Comparison of ENCODE assay signal across 27 cellular contexts in the genomic region with DNA sequence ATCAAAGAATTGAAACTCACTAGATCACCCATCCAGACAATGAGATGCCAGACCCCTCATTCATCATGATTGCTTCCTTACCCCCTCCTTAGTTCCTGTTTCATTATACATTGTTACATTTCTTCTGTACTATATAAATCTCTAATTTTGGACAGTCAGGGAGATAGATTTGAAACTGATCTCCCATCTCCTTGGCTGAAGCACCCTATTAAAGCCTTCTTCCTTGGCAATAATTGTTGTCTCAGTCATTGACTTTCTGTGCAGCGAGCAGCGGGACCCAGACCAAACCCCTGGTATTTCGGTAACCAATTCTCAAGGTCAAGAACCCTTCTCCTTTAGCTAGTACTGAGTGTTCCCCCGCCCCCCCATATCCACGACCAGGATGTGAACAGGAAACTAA.
A peak's percentile ranks its signal among the peaks of the same experiment; 100 is the strongest.
DNase-seq lines count a peak whose midpoint lies in the region; ATAC-seq, FAIRE-seq and TF ChIP-seq lines count a peak whose summit lies in the region.
"Had no signal": no experiment of that assay in that cellular context is flagged by ENCODE, and none has a peak within 500 bp of the region (broad histone marks: within the 10 kb centered on the region; RNA-seq: fewer than 3 reads in every experiment).

No MANE protein-coding gene starts in this region.

- no peak overlapping the region for H3K18ac ChIP-seq in neuronal stem cell (ENCODE audit: low read length)

- in situ Hi-C loops in HepG2 (cut with HindIII; ENCODE audit: extremely low pct_ligation_motif_present, low pct_unique_long_range_greater_than_20kb) = no loop called here

- H3K27ac ChIP-seq in heart right ventricle (peak overlapping the region in 7 of 10 donors; percentile 14 to 77 (median 49)), HepG2 (ENCODE audit: extremely low read length, insufficient read depth, low read length) (no peak overlapping the region), right lobe of liver (no peak overlapping the region), neuronal stem cell (replicated peaks; ENCODE audit: low read length) (no peak overlapping the region)
- H3K27ac ChIP-seq: BLaER1 had no signal

- CTCF ChIA-PET in HepG2 (lab: Yijun Ruan, JAX; ENCODE audit: low intra/inter-chr PET ratio, low total read pairs) = no interaction called here

- H3K36me3 ChIP-seq in heart right ventricle (peaks cover 0 to 26% (median 0%) of the 10 kb centered on the region in 9 donors), HepG2 (replicated peaks in 1 of 2; ENCODE audit: control insufficient read depth in 1 of 2, insufficient read depth in 2 of 2, low read length in 2 of 2) (no peaks in the 10 kb centered on the region), right lobe of liver (peaks cover 0 to 3% (median 0%) of the 10 kb centered on the region in 4 donors), neuronal stem cell (replicated peaks in 1 of 2; ENCODE audit: control insufficient read depth in 2 of 2, insufficient read depth in 2 of 2, low read length in 2 of 2) (no peaks in the 10 kb centered on the region)
- H3K36me3 ChIP-seq: BE2C, BLaER1 had no signal

- no peak overlapping the region for H2AFZ ChIP-seq in HepG2 (ENCODE audit: low read length)
- H2AFZ ChIP-seq in neuronal stem cell (ENCODE audit: low read length) = no peak overlapping the region

- no peak overlapping the region for H2AK5ac ChIP-seq in neuronal stem cell (ENCODE audit: low read depth, low read length)

- H4K8ac ChIP-seq in neuronal stem cell (ENCODE audit: low read depth, low read length) = no peak overlapping the region

- no peaks in the 10 kb centered on the region for H3K79me1 ChIP-seq in neuronal stem cell (ENCODE audit: low read depth, low read length)

- no peak overlapping the region for H2BK5ac ChIP-seq in neuronal stem cell (ENCODE audit: low read length)

- no peak overlapping the region for H3K4me3 Mint-ChIP-seq in stimulated activated naive B cell treated with anti-CD40 and anti-IgM and Interleukin-4, amounts not matched to agents 10 μg/mL and 1 μg/mL and 100 μg/mL, for 72 hours
- H3K4me3 Mint-ChIP-seq: CD14-positive monocyte; CD4-positive, alpha-beta memory T cell; CD4-positive, CD25-positive, alpha-beta regulatory T cell; CD8-positive, alpha-beta memory T cell had no signal

- H3K4me2 ChIP-seq in HepG2 (ENCODE audit: low read depth, low read length) (no peak overlapping the region), neuronal stem cell (ENCODE audit: insufficient read depth, low read length, poor library complexity, severe bottlenecking) (no peak overlapping the region)
- H3K4me2 ChIP-seq: BLaER1 had no signal

- no peak for TF ChIP-seq POLR2A in HepG2 (IDR thresholded peaks at IDR 0.05; ENCODE audit: insufficient read depth in 1 of 2, low read depth in 2 of 2, low read length in 2 of 2)
- no peak for TF ChIP-seq POLR2A in right lobe of liver (IDR thresholded peaks at IDR 0.05)

- H3K4me1 Mint-ChIP-seq in stimulated activated naive B cell treated with anti-CD40 and anti-IgM and Interleukin-4, amounts not matched to agents 10 μg/mL and 1 μg/mL and 100 μg/mL, for 72 hours = no peaks in the 10 kb centered on the region
- H3K4me1 Mint-ChIP-seq: CD14-positive monocyte; CD4-positive, alpha-beta memory T cell; CD8-positive, alpha-beta memory T cell had no signal

- H3K27ac Mint-ChIP-seq in stimulated activated naive B cell treated with anti-CD40 and anti-IgM and Interleukin-4, amounts not matched to agents 10 μg/mL and 1 μg/mL and 100 μg/mL, for 72 hours = peak overlapping the region; percentile 5
- H3K27ac Mint-ChIP-seq: CD14-positive monocyte; CD4-positive, alpha-beta memory T cell; CD4-positive, CD25-positive, alpha-beta regulatory T cell; CD8-positive, alpha-beta memory T cell had no signal

- DNase-seq in heart right ventricle (no peak), Right ventricle myocardium superior (no peak), HepG2 (ENCODE audit: low spot score) (no peak), right lobe of liver (no peak), neuronal stem cell (ENCODE audit: low spot score) (no peak)
- DNase-seq in stimulated activated naive B cell treated with anti-CD40 and anti-IgM and Interleukin-4, amounts not matched to agents 10 μg/mL and 1 μg/mL and 100 μg/mL, for 72 hours = no peak
- DNase-seq: 8988T; ACHN; BE2C; C1 segment of cervical spinal cord; CD4-positive, alpha-beta memory T cell; CD4-positive, CD25-positive, alpha-beta regulatory T cell; CD8-positive, alpha-beta memory T cell; COR-L47; DMS 273 treated with DMSO at 0.1 percent for 48 hours; DMS153; DMS53; DMS79; DND-41; EL; GDM1 had no signal

- intact Hi-C loops in heart right ventricle (cut with DNase I) (loop anchor here in 6 of 10 donors (5.0 to 10.0 kb wide), 6 partner anchors 47 to 147 kb away; no protein-coding TSS in a partner anchor), Right ventricle myocardium superior (cut with DNase I) (loop anchor here (10.0 kb wide), 2 partner anchors 67 to 147 kb away; no protein-coding TSS in a partner anchor), HepG2 (cut with micrococcal nuclease; ENCODE audit: unreplicated experiment) (no loop called here), right lobe of liver (cut with DNase I) (no loop called here)

- H3K27me3 ChIP-seq in heart right ventricle (no peaks in the 10 kb centered on the region), HepG2 (ENCODE audit: control insufficient read depth in 1 of 2, insufficient read depth in 2 of 2, low read length in 2 of 2) (no peaks in the 10 kb centered on the region), right lobe of liver (no peaks in the 10 kb centered on the region), neuronal stem cell (ENCODE audit: control insufficient read depth in 3 of 3, insufficient read depth in 3 of 3, low read depth in 1 of 3, low read length in 3 of 3) (no peaks in the 10 kb centered on the region)
- H3K27me3 ChIP-seq: BE2C, BLaER1 had no signal

- POLR2A ChIA-PET in HepG2 (lab: Yijun Ruan, JAX) = no interaction called here

- no peak overlapping the region for H2BK120ac ChIP-seq in neuronal stem cell (ENCODE audit: low read depth, low read length)

- TF ChIP-seq EP300 in HepG2 (IDR thresholded peaks at IDR 0.05; ENCODE audit: low read depth in 2 of 2, low read length in 2 of 2) = no peak
- TF ChIP-seq EP300 in HepG2 (CRISPR knock-in tag; IDR thresholded peaks at IDR 0.05; ENCODE audit: borderline replicate concordance) = no peak

- H3K23ac ChIP-seq in neuronal stem cell (ENCODE audit: low read depth, low read length, poor library complexity) = no peak overlapping the region

- peaks cover 0 to 3% of the 10 kb centered on the region in 2 donors for H3K27me3 Mint-ChIP-seq in stimulated activated naive B cell treated with anti-CD40 and anti-IgM and Interleukin-4, amounts not matched to agents 10 μg/mL and 1 μg/mL and 100 μg/mL, for 72 hours
- H3K27me3 Mint-ChIP-seq: CD4-positive, CD25-positive, alpha-beta regulatory T cell had no signal

- no TSS peak for BruUV-seq in HepG2 (replicated peaks; lab: Mats Ljungman, UMichigan)

- no peak overlapping the region for H3K4ac ChIP-seq in neuronal stem cell (ENCODE audit: low read length)

- no peak overlapping the region for H3K9ac ChIP-seq in HepG2 (ENCODE audit: insufficient read depth, low read depth, low read length)
- H3K9ac ChIP-seq in neuronal stem cell (ENCODE audit: low read depth, low read length, poor library complexity) = no peak overlapping the region
- H3K9ac ChIP-seq: BLaER1 had no signal

- H3K9me3 ChIP-seq in heart right ventricle = peaks cover 0 to 17% (median 0%) of the 10 kb centered on the region in 11 donors
- H3K9me3 ChIP-seq in HepG2 (ENCODE audit: low read length) = peaks cover 10% of the 10 kb centered on the region
- H3K9me3 ChIP-seq in right lobe of liver = no peaks in the 10 kb centered on the region
- H3K9me3 ChIP-seq in neuronal stem cell (replicated peaks in 1 of 2; ENCODE audit: control insufficient read depth in 2 of 2, insufficient read depth in 1 of 2, low read depth in 1 of 2, low read length in 2 of 2) = peaks cover 2 to 12% of the 10 kb centered on the region in 2 donors
- H3K9me3 ChIP-seq: BE2C had no signal

- ATAC-seq in heart right ventricle (no peak), Right ventricle myocardium superior (ENCODE audit: poor library complexity) (no peak), HepG2 (no peak), right lobe of liver (no peak)
- no peak for ATAC-seq in stimulated activated naive B cell treated with anti-CD40 and anti-IgM and Interleukin-4, amounts not matched to agents 10 μg/mL and 1 μg/mL and 100 μg/mL, for 72 hours (replicated peaks)
- ATAC-seq: GM12878 had no signal

- no peak for TF ChIP-seq RAD21 in HepG2 (CRISPR knock-in tag; IDR thresholded peaks at IDR 0.05)

- no peak overlapping the region for H3K4me3 ChIP-seq in heart right ventricle
- no peak overlapping the region for H3K4me3 ChIP-seq in HepG2 (replicated peaks in 1 of 3; ENCODE audit: insufficient read depth in 1 of 3, low read depth in 2 of 3, low read length in 3 of 3)
- H3K4me3 ChIP-seq in right lobe of liver = no peak overlapping the region
- H3K4me3 ChIP-seq in neuronal stem cell (ENCODE audit: low read length in 2 of 2) = no peak overlapping the region
- H3K4me3 ChIP-seq: BLaER1, GM12878 had no signal

- H3K9me3 Mint-ChIP-seq in stimulated activated naive B cell treated with anti-CD40 and anti-IgM and Interleukin-4, amounts not matched to agents 10 μg/mL and 1 μg/mL and 100 μg/mL, for 72 hours = peaks cover 7 to 8% of the 10 kb centered on the region in 2 donors

- peaks cover 0 to 6% of the 10 kb centered on the region in 2 donors for H3K36me3 Mint-ChIP-seq in stimulated activated naive B cell treated with anti-CD40 and anti-IgM and Interleukin-4, amounts not matched to agents 10 μg/mL and 1 μg/mL and 100 μg/mL, for 72 hours
- H3K36me3 Mint-ChIP-seq: CD14-positive monocyte had no signal

- no peak for TF ChIP-seq CTCF in heart right ventricle (IDR thresholded peaks at IDR 0.05)
- no peak for TF ChIP-seq CTCF in HepG2 (CRISPR knock-in tag; IDR thresholded peaks at IDR 0.05)
- no peak for TF ChIP-seq CTCF in right lobe of liver (IDR thresholded peaks at IDR 0.05)

- no peak for FAIRE-seq in HepG2 (lab: Jason Lieb, UNC)
- FAIRE-seq: A204.1, GM12878, GM12892, GM18507 had no signal

- H4K20me1 ChIP-seq in HepG2 (ENCODE audit: insufficient read depth, low read length) = no peaks in the 10 kb centered on the region
- H4K20me1 ChIP-seq: BLaER1 had no signal

- 83 to 84% methylated on average over 5 of the region's 5 CpGs for WGBS in heart right ventricle, 2 donors
- 89% methylated on average over 5 of the region's 5 CpGs for WGBS in HepG2 (ENCODE audit: low lambda C conversion rate)
- 91% methylated on average over 5 of the region's 5 CpGs for WGBS in right lobe of liver (ENCODE audit: insufficient coverage, low coverage, low lambda C conversion rate, missing lambda C conversion rate)
- WGBS in neuronal stem cell (ENCODE audit: extremely low coverage in 2 of 2, insufficient read length in 2 of 2, insufficient replicate concordance in 1 of 2), 2 donors = no CpG with 5 or more reads among the region's 5 CpGs

- H3K79me2 ChIP-seq in HepG2 (ENCODE audit: insufficient read depth, low read length) = no peaks in the 10 kb centered on the region

- no peak overlapping the region for H2BK12ac ChIP-seq in neuronal stem cell (ENCODE audit: low read length)

- no peak overlapping the region for H3K14ac ChIP-seq in neuronal stem cell (ENCODE audit: low read length)

- H3K4me1 ChIP-seq in heart right ventricle (peaks cover 6 to 95% (median 60%) of the 10 kb centered on the region in 9 donors), HepG2 (ENCODE audit: insufficient read depth, low read length) (peaks cover 28% of the 10 kb centered on the region), right lobe of liver (peaks cover 0 to 25% (median 4%) of the 10 kb centered on the region in 4 donors), neuronal stem cell (ENCODE audit: control insufficient read depth in 2 of 2, insufficient read depth in 1 of 2, low read depth in 1 of 2, low read length in 2 of 2) (no peaks in the 10 kb centered on the region)
- H3K4me1 ChIP-seq: BE2C, BLaER1 had no signal

- no peak overlapping the region for H2BK15ac ChIP-seq in neuronal stem cell (ENCODE audit: low read length)

- H4K91ac ChIP-seq in neuronal stem cell (ENCODE audit: low read depth, low read length, poor library complexity) = no peak overlapping the region

Comparison
In these comparisons a context has a peak if more than half of its experiments do, and no peak if none do; other contexts are left out.
1. H3K27ac ChIP-seq: peak in heart right ventricle (7 of 10); none in HepG2 (single experiment), right lobe of liver (0 of 3) and neuronal stem cell (single experiment).
2. intact Hi-C loops: an anchor here in heart right ventricle (5.0 to 10.0 kb wide) and Right ventricle myocardium superior (10.0 kb wide); none called in HepG2 and right lobe of liver.